ENCODE assay signal across 16 cellular contexts in genomic region chr21:45030637-45031218, GRCh38. TPM values are rescaled to one million over a fixed set of nuclear protein-coding genes. Genes with fewer than 3 reads are reported as not detected.
DNase-seq lines count a peak whose midpoint lies in the region; ATAC-seq and TF ChIP-seq lines count a peak whose summit lies in the region.
"Had no signal": no experiment of that assay in that cellular context is flagged by ENCODE, and none has a peak within 500 bp of the region (broad histone marks: within the 10 kb centered on the region; RNA-seq: fewer than 3 reads in every experiment).

No MANE protein-coding gene starts in this region.

- intact Hi-C loops in posterior vena cava (cut with DNase I): loop anchor here in 1 of 2 donors (5.0 kb wide), 1 partner anchor 63 kb away; no protein-coding TSS in a partner anchor
- intact Hi-C loops in uterus (cut with DNase I; ENCODE audit: low total_unique reads): no loop called here

- peak; percentile 16 for DNase-seq in EH (ENCODE audit: low read depth)
- no peak for DNase-seq in SK-N-MC (ENCODE audit: low read depth, low spot score)
- peak; percentile 45 for DNase-seq in fibroblast of the aortic adventitia (ENCODE audit: low read depth)
- peak; percentile 75 for DNase-seq in posterior vena cava (ENCODE audit: low spot score)
- DNase-seq in SKM-1 treated with dmso at 0.1 percent for 144 hours (lab: John Stamatoyannopoulos, UW; ENCODE audit: unreplicated experiment): no peak
- no peak for DNase-seq in NOMO-1 treated with dmso at 0.1 percent for 144 hours (lab: John Stamatoyannopoulos, UW; ENCODE audit: unreplicated experiment)
- no peak for DNase-seq in uterus
- DNase-seq: activated CD4-positive, alpha-beta T cell treated with anti-CD3 and anti-CD28 coated beads, Interleukin-2, amount 10 ng/mL, durations not matched to agents 7 days and 5 days; brain microvascular endothelial cell; GDM1; NCI-H1105; NCI-H446; stimulated activated CD4-positive, alpha-beta T cell treated with anti-CD3 and anti-CD28 coated beads, Interleukin-4, amount 100 ng/mL, for 24 hours had no signal

- peak overlapping the region; percentile 28 for H3K9ac ChIP-seq in SK-N-MC (ENCODE audit: insufficient read length)

- H3K36me3 ChIP-seq in SK-N-MC (ENCODE audit: insufficient read depth, low read length): no peaks in the 10 kb centered on the region
- no peaks in the 10 kb centered on the region for H3K36me3 ChIP-seq in uterus
- H3K36me3 ChIP-seq: brain microvascular endothelial cell had no signal

- no peaks in the 10 kb centered on the region for H3K27me3 ChIP-seq in uterus
- H3K27me3 ChIP-seq: brain microvascular endothelial cell had no signal

- H3K9me3 ChIP-seq in SK-N-MC (ENCODE audit: low read depth, low read length) (0 out of 2 replicates have a peak, but pooled peaks cover 2% of the 10 kb centered on the region), uterus (no peaks in the 10 kb centered on the region)

- H3K27ac ChIP-seq in SK-N-MC (peak overlapping the region; percentile 86), uterus (no peak overlapping the region)
- H3K27ac ChIP-seq: brain microvascular endothelial cell had no signal

- no peak for TF ChIP-seq POLR2A in uterus (IDR thresholded peaks at IDR 0.05)

- H3K4me3 ChIP-seq in SK-N-MC (no peak overlapping the region), fibroblast of the aortic adventitia (ENCODE audit: low read depth, low read length) (no peak overlapping the region), uterus (no peak overlapping the region)

- peaks cover 0 to 16% of the 10 kb centered on the region in 2 donors for H3K4me1 ChIP-seq in uterus

- ATAC-seq in GM19463 (IDR thresholded peaks at IDR 0.05; ENCODE audit: unreplicated experiment): no peak
- ATAC-seq: stimulated activated memory B cell treated with anti-CD40 and anti-IgM and Interleukin-4, amounts not matched to agents 10 μg/mL and 1 μg/mL and 100 μg/mL, for 72 hours; T-helper 17 cell had no signal

- TF ChIP-seq CTCF in fibroblast of the aortic adventitia (IDR thresholded peaks at IDR 0.05; ENCODE audit: insufficient read depth, low read length): no peak
- no peak for TF ChIP-seq CTCF in uterus (IDR thresholded peaks at IDR 0.05)

RNA-seq across cellular contexts. Expression of gene ADARB1, which starts 43.7 kb away (rescaled TPM):
- total RNA-seq in fibroblast of the aortic adventitia (ENCODE audit: low replicate concordance) (2.1 and 7.0 TPM in 2 replicates), posterior vena cava (10 to 100 TPM; 72.4 to 85.6 TPM), uterus (10 to 100 TPM; 21.8 to 69.6 (median 43.3) TPM)

Comparison
In these comparisons a context has a peak if more than half of its experiments do, and no peak if none do; other contexts are left out.
1. DNase-seq: peak in EH (single experiment), fibroblast of the aortic adventitia (single experiment) and posterior vena cava (single experiment); none in SK-N-MC (single experiment), SKM-1 treated with dmso at 0.1 percent for 144 hours (single experiment), NOMO-1 treated with dmso at 0.1 percent for 144 hours (single experiment) and uterus (0 of 2).